In genomic region chr4:164872481-164872880, GRCh38 we compare ENCODE assay signal across 39 cellular contexts. TPM values are rescaled to one million over a fixed set of nuclear protein-coding genes. Genes with fewer than 3 reads are reported as not detected.
"Had no signal": no experiment of that assay in that cellular context is flagged by ENCODE, and none has a peak within 500 bp of the region (broad histone marks: within the 10 kb centered on the region; RNA-seq: fewer than 3 reads in every experiment).

No MANE protein-coding gene starts in this region.

- H3K9ac ChIP-seq: neural progenitor cell, parathyroid adenoma had no signal

- H3K9me3 ChIP-seq: left lung, lower lobe of right lung, neutrophil, right atrium auricular region, right lobe of liver, stomach, testis, thyroid gland, transverse colon, upper lobe of left lung, vagina had no signal

- H3K27me3 Mint-ChIP-seq: stimulated activated memory B cell treated with anti-CD40 and anti-IgM and Interleukin-4, amounts not matched to agents 10 μg/mL and 1 μg/mL and 100 μg/mL, for 72 hours had no signal

- H3K9me3 Mint-ChIP-seq: neural progenitor cell had no signal

- H3K27ac Mint-ChIP-seq: immature natural killer cell; mesothelial cell of epicardium; naive B cell; natural killer cell; neural progenitor cell; stimulated activated memory B cell treated with anti-CD40 and anti-IgM and Interleukin-4, amounts not matched to agents 10 μg/mL and 1 μg/mL and 100 μg/mL, for 72 hours had no signal

- H3K4me3 ChIP-seq: left lung, lower lobe of right lung, neural progenitor cell, right atrium auricular region, right lobe of liver, smooth muscle cell, stomach, testis, thyroid gland, transverse colon, upper lobe of left lung, vagina had no signal

- H3K27me3 ChIP-seq: left lung, neural progenitor cell, neutrophil, right atrium auricular region, right lobe of liver, stomach, testis, thyroid gland, transverse colon, upper lobe of left lung, vagina had no signal

- H3K4me2 ChIP-seq: neural progenitor cell, smooth muscle cell had no signal

- H3K36me3 Mint-ChIP-seq: immature natural killer cell; mesothelial cell of epicardium; naive B cell; natural killer cell; neural progenitor cell; stimulated activated memory B cell treated with anti-CD40 and anti-IgM and Interleukin-4, amounts not matched to agents 10 μg/mL and 1 μg/mL and 100 μg/mL, for 72 hours had no signal

- H3K4me1 ChIP-seq: lower lobe of right lung, parathyroid adenoma, right atrium auricular region, right lobe of liver, testis, thyroid gland, upper lobe of left lung, vagina had no signal

- H3K27ac ChIP-seq: left lung, lower lobe of right lung, neural progenitor cell, neutrophil, parathyroid adenoma, right atrium auricular region, right lobe of liver, stomach, testis, thyroid gland, transverse colon, upper lobe of left lung, vagina had no signal

- H3K79me2 ChIP-seq: parathyroid adenoma had no signal

- H3K36me3 ChIP-seq: left lung, lower lobe of right lung, neural progenitor cell, neutrophil, right atrium auricular region, right lobe of liver, stomach, thyroid gland, transverse colon, upper lobe of left lung, vagina had no signal

- H3K4me1 Mint-ChIP-seq: immature natural killer cell; naive B cell; natural killer cell; stimulated activated memory B cell treated with anti-CD40 and anti-IgM and Interleukin-4, amounts not matched to agents 10 μg/mL and 1 μg/mL and 100 μg/mL, for 72 hours had no signal

- H3K4me3 Mint-ChIP-seq: immature natural killer cell; mesothelial cell of epicardium; natural killer cell; nephron progenitor cell; neural progenitor cell; stimulated activated memory B cell treated with anti-CD40 and anti-IgM and Interleukin-4, amounts not matched to agents 10 μg/mL and 1 μg/mL and 100 μg/mL, for 72 hours had no signal

- DNase-seq: hypothalamus; immature natural killer cell; kidney; left colon; left lung; lower lobe of right lung; mammary epithelial cell; mesenchymal stem cell; naive B cell; natural killer cell; occipital lobe; right lobe of liver; stimulated activated CD4-positive, alpha-beta T cell treated with anti-CD3 and anti-CD28 coated beads, Interleukin-1b, Interleukin-23, amount 100 ng/mL, for 48 hours; stimulated activated CD4-positive, alpha-beta T cell treated with anti-CD3 and anti-CD28 coated beads, Interleukin-2, amount 100 ng/mL, for 48 hours; stimulated activated CD4-positive, alpha-beta T cell treated with anti-CD3 and anti-CD28 coated beads, Interleukin-4, amount 100 ng/mL, for 4 hours; stimulated activated CD8-positive, alpha-beta memory T cell treated with anti-CD3 and anti-CD28 coated beads, Interleukin-4, amount 100 ng/mL, for 48 hours; stimulated activated naive CD8-positive, alpha-beta T cell treated with anti-CD3 and anti-CD28 coated beads, Interleukin-15, Interleukin-2, amounts not matched to agents 100 U/mL and 50 U/mL, for 24 hours; stomach; testis; thyroid gland; transverse colon; upper lobe of left lung had no signal

- H2AFZ ChIP-seq: neural progenitor cell, parathyroid adenoma had no signal

- ATAC-seq: left colon; left lung; lower lobe of right lung; natural killer cell; right lobe of liver; stimulated activated memory B cell treated with anti-CD40 and anti-IgM and Interleukin-4, amounts not matched to agents 10 μg/mL and 1 μg/mL and 100 μg/mL, for 72 hours; stimulated activated naive CD8-positive, alpha-beta T cell treated with anti-CD3 and anti-CD28 coated beads, Interleukin-15, Interleukin-2, amounts not matched to agents 100 U/mL and 50 U/mL, for 24 hours had no signal

RNA-seq across cellular contexts. Expression of gene APELA, which starts 4.5 kb away (rescaled TPM):
- total RNA-seq: left colon, lower lobe of right lung, mononuclear cell, natural killer cell, occipital lobe, osteocyte, posterior vena cava, pulmonary artery endothelial cell, renal cortical epithelial cell, right atrium auricular region, right lobe of liver, skeletal muscle tissue, testis, transverse colon, urinary bladder, vagina had no signal
- polyA plus RNA-seq: immature natural killer cell, liver, mammary epithelial cell, smooth muscle cell, urinary bladder had no signal
